8 cellular contexts compared by ENCODE assay signal in the genomic region with DNA sequence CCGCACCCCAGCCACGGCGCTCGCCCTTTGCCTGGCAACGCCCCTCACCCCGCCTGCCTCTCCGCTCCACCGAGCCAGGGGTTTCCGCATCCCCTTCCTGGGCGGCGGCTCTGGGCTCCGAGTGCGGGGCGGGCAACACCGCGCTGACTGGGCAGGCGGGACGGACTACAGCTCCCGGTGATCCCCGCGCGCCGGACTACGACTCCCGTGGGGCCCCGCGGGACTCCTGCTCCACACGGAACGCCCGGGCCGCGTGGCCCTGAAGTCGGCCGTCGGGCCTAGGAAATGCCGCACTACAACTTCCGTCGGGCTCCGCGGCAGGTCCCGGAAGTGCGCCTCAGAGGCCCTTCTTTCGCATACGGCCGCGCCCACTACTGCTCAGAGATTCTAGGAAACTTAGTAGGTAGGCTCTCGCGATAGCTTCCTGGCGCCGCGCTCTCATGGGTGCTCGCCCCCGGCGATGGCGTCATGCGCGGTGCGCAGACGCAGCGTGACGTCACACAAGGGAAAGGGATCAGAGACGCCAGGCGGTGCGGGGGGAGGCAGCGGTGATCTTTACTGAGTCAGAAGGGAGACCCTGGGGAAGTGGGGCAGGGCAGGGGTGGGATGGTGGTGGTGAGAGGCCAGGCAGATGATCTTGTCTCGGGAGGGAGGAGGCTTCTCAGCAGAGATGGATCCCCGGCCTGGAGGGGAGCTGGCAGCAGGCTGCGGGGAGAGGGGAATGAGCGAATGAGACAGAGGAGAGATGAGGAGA. TPM values are rescaled to one million over a fixed set of nuclear protein-coding genes. Genes with fewer than 3 reads are reported as not detected.
DNase-seq lines count a peak whose midpoint lies in the region; ATAC-seq, FAIRE-seq and TF ChIP-seq lines count a peak whose summit lies in the region.

A gene with protein sequence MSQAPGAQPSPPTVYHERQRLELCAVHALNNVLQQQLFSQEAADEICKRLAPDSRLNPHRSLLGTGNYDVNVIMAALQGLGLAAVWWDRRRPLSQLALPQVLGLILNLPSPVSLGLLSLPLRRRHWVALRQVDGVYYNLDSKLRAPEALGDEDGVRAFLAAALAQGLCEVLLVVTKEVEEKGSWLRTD (minus strand): TSS at position 123 of the 754 bp plus-strand sequence. CDS start 760 bp downstream, outside the sequence.

- H3K27me3 ChIP-seq in astrocyte (ENCODE audit: insufficient read depth, low read length) (no peaks in the 10 kb centered on the region), right cardiac atrium (ENCODE audit: control insufficient read depth, insufficient read depth) (no peaks in the 10 kb centered on the region), uterus (no peaks in the 10 kb centered on the region)

- H3K9me3 ChIP-seq in astrocyte (ENCODE audit: insufficient read depth, low read depth, low read length) (no peaks in the 10 kb centered on the region), right cardiac atrium (ENCODE audit: control insufficient read depth, low read length) (no peaks in the 10 kb centered on the region), uterus (no peaks in the 10 kb centered on the region)

- no peak within 1 kb of the TSS for H3K4me3 Mint-ChIP-seq in astrocyte (ENCODE audit: unreplicated experiment)

- H3K4me1 Mint-ChIP-seq in astrocyte (ENCODE audit: low read depth, unreplicated experiment): no peaks in the 10 kb centered on the region

- H3K27ac Mint-ChIP-seq in astrocyte (ENCODE audit: unreplicated experiment): no peak within 1 kb of the TSS

- peak within 1 kb of the TSS; percentile 92 for H2AFZ ChIP-seq in astrocyte (ENCODE audit: low read depth, low read length)

- ATAC-seq in GM18502 (IDR thresholded peaks at IDR 0.05; ENCODE audit: poor library complexity, unreplicated experiment) (peak; percentile 88), HG02970 (IDR thresholded peaks at IDR 0.05; ENCODE audit: low FRiP score, unreplicated experiment) (peak; percentile 91), right cardiac atrium (peak; percentile 96 to 97)

- peak; percentile 34 to 55 for TF ChIP-seq POLR2A in uterus (IDR thresholded peaks at IDR 0.05)

- H3K36me3 ChIP-seq in astrocyte (ENCODE audit: insufficient read depth, low read length) (no peaks in the 10 kb centered on the region), uterus (no peaks in the 10 kb centered on the region)

- peak within 1 kb of the TSS; percentile 45 for H3K27ac ChIP-seq in astrocyte (ENCODE audit: low read depth, low read length)
- H3K27ac ChIP-seq in right cardiac atrium (ENCODE audit: low read length): peak within 1 kb of the TSS; percentile 49
- peak within 1 kb of the TSS; percentile 85 to 88 for H3K27ac ChIP-seq in uterus

- H4K20me1 ChIP-seq in astrocyte (ENCODE audit: insufficient read depth, low read length): no peaks in the 10 kb centered on the region

- H3K79me2 ChIP-seq in astrocyte (ENCODE audit: insufficient read depth, low read length): peaks cover 9% of the 10 kb centered on the region

- H3K27me3 Mint-ChIP-seq in astrocyte (ENCODE audit: low read depth, unreplicated experiment): no peaks in the 10 kb centered on the region

- H3K4me3 ChIP-seq in astrocyte (ENCODE audit: insufficient read depth, low read depth, low read length) (peak within 1 kb of the TSS; percentile 76), right cardiac atrium (ENCODE audit: low read length) (peak within 1 kb of the TSS; percentile 52), uterus (peak within 1 kb of the TSS; percentile 59 to 97)

- FAIRE-seq in astrocyte (lab: Jason Lieb, UNC): no peak

- H3K4me1 ChIP-seq in astrocyte (ENCODE audit: insufficient read depth, low read length) (peaks cover 4% of the 10 kb centered on the region), right cardiac atrium (ENCODE audit: control insufficient read depth, insufficient read depth, low read length) (peaks cover 3% of the 10 kb centered on the region), uterus (peaks cover 0 to 7% of the 10 kb centered on the region in 2 donors)

- 1% methylated on average over 69 of the region's 69 CpGs for WGBS in right cardiac atrium

- TF ChIP-seq CTCF in astrocyte (IDR thresholded peaks at IDR 0.05; ENCODE audit: insufficient read depth, low read depth, low read length) (no peak), uterus (IDR thresholded peaks at IDR 0.05) (peak in 1 of 4 experiments; percentile 44)

- H3K9me3 Mint-ChIP-seq in astrocyte (ENCODE audit: unreplicated experiment): peaks cover 24% of the 10 kb centered on the region

- intact Hi-C loops in right cardiac atrium (cut with DNase I): no loop called here
- intact Hi-C loops in uterus (cut with DNase I; ENCODE audit: low total_unique reads): no loop called here

- peak within 1 kb of the TSS; percentile 84 for H3K9ac ChIP-seq in astrocyte (ENCODE audit: low read length)

- H3K4me2 ChIP-seq in astrocyte (ENCODE audit: low read length): peak within 1 kb of the TSS; percentile 99

- no peaks in the 10 kb centered on the region for H3K36me3 Mint-ChIP-seq in astrocyte (ENCODE audit: low read depth, unreplicated experiment)

- DNase-seq in NCI-H2029 (lab: John Stamatoyannopoulos, UW) (peak; percentile 92), T-helper 22 cell (ENCODE audit: low read depth) (peak; percentile 97), astrocyte (ENCODE audit: low read depth) (peak; percentile 98), right cardiac atrium (peak; percentile 99 to 100 (median 100)), pulmonary artery endothelial cell (ENCODE audit: low read depth, low spot score) (peak; percentile 98), uterus (peak; percentile 97 to 99)

RNA-seq across cellular contexts. Expression of the gene that starts here (rescaled TPM):
- not detected in 2 replicates for total RNA-seq in astrocyte
- total RNA-seq in right cardiac atrium: 10 to 100 TPM; 24.2 to 40.5 (median 39.5) TPM
- 55.2 TPM for polyA plus RNA-seq in right cardiac atrium
- 18.3 and 22.0 TPM in 2 replicates for total RNA-seq in pulmonary artery endothelial cell
- 10 to 100 TPM in 1 of 4 donors, 1 to 10 TPM in 3; 1.8 to 22.8 (median 5.5) TPM for total RNA-seq in uterus

Comparison
In these comparisons a context has a peak if more than half of its experiments do, and no peak if none do; other contexts are left out.
1. Peak in every context shown above with its lines: DNase-seq, ATAC-seq, H3K4me3 ChIP-seq and H3K27ac ChIP-seq.
2. Peak in DNase-seq, H3K4me3 ChIP-seq, H3K27ac ChIP-seq, H3K9ac ChIP-seq and H3K4me2 ChIP-seq in astrocyte; RNA of the gene not detected or under 1 TPM.